ENCODE assay signal across 8 cellular contexts in genomic region chrX:154437971-154438893, GRCh38. TPM values are rescaled to one million over a fixed set of nuclear protein-coding genes. Genes with fewer than 3 reads are reported as not detected.
DNase-seq lines count a peak whose midpoint lies in the region; ATAC-seq and TF ChIP-seq lines count a peak whose summit lies in the region.

No MANE protein-coding gene starts in this region.

- DNase-seq in NB4 (ENCODE audit: low read depth) (no peak), neural crest cell (ENCODE audit: low read depth, low spot score) (no peak), HCEC 1CT (no peak), GM10266 (ENCODE audit: extremely low spot score) (no peak)
- no peak for DNase-seq in stimulated activated CD4-positive, alpha-beta T cell treated with anti-CD3 and anti-CD28 coated beads, Interleukin-2, amount 100 ng/mL, for 24 hours

- H3K4me3 ChIP-seq in BLaER1 treated with 17β-estradiol and CSF1 and Interleukin-3, amounts not matched to agents 10 nM and 100 nM: peak overlapping the region; percentile 66 to 83 (median 77)
- H3K4me3 ChIP-seq in NB4 (ENCODE audit: low read depth, low read length) (peak overlapping the region; percentile 50), ectodermal cell (ENCODE audit: insufficient read depth, low read depth, low read length) (peak overlapping the region; percentile 58)

- peaks cover 22 to 70% (median 48%) of the 10 kb centered on the region in 11 experiments; a peak in 20 of 22 replicates for H3K36me3 ChIP-seq in BLaER1 treated with 17β-estradiol and CSF1 and Interleukin-3, amounts not matched to agents 10 nM and 100 nM
- H3K36me3 ChIP-seq in ectodermal cell (ENCODE audit: control insufficient read depth, insufficient read depth, low read length): no peaks in the 10 kb centered on the region

- H3K27me3 ChIP-seq in BLaER1 treated with 17β-estradiol and CSF1 and Interleukin-3, amounts not matched to agents 10 nM and 100 nM: peaks cover 3 to 51% (median 23%) of the 10 kb centered on the region in 11 experiments; a peak in 16 of 22 replicates
- no peaks in the 10 kb centered on the region for H3K27me3 ChIP-seq in ectodermal cell (ENCODE audit: control insufficient read depth, insufficient read depth, low read length, poor library complexity, severe bottlenecking)

- H3K4me2 ChIP-seq in BLaER1 treated with 17β-estradiol and CSF1 and Interleukin-3, amounts not matched to agents 10 nM and 100 nM: peak overlapping the region; percentile 79 to 90 (median 86)

- H3K4me1 ChIP-seq in BLaER1 treated with 17β-estradiol and CSF1 and Interleukin-3, amounts not matched to agents 10 nM and 100 nM: peaks cover 13 to 29% (median 20%) of the 10 kb centered on the region in 10 experiments; a peak in 18 of 20 replicates
- H3K4me1 ChIP-seq in ectodermal cell (ENCODE audit: control insufficient read depth, insufficient read depth, low read length): peaks cover 4% of the 10 kb centered on the region

- peaks cover 15% of the 10 kb centered on the region for H3K4me1 Mint-ChIP-seq in neural crest cell

- H3K4me3 Mint-ChIP-seq in neural crest cell: peak overlapping the region; percentile 95

- peaks cover 7% of the 10 kb centered on the region for H3K36me3 Mint-ChIP-seq in neural crest cell (ENCODE audit: low read depth)

- WGBS in ectodermal cell, 2 experiments: 64 to 67% methylated on average over 28 of the region's 28 CpGs

- H3K27me3 Mint-ChIP-seq in neural crest cell (ENCODE audit: low read depth): no peaks in the 10 kb centered on the region

- peak overlapping the region; percentile 73 to 89 (median 82) for H3K9ac ChIP-seq in BLaER1 treated with 17β-estradiol and CSF1 and Interleukin-3, amounts not matched to agents 10 nM and 100 nM

- peaks cover 5 to 79% (median 49%) of the 10 kb centered on the region in 11 experiments; a peak in 20 of 22 replicates for H4K20me1 ChIP-seq in BLaER1 treated with 17β-estradiol and CSF1 and Interleukin-3, amounts not matched to agents 10 nM and 100 nM

- ATAC-seq in esophagus mucosa: no peak

- peak overlapping the region in 7 of 11 experiments; percentile 22 to 89 (median 55); a peak in 12 of 22 replicates for H3K27ac ChIP-seq in BLaER1 treated with 17β-estradiol and CSF1 and Interleukin-3, amounts not matched to agents 10 nM and 100 nM
- no peak overlapping the region for H3K27ac ChIP-seq in ectodermal cell (ENCODE audit: insufficient read depth, low read depth, low read length, poor library complexity, severe bottlenecking)

- TF ChIP-seq CTCF in NB4 (IDR thresholded peaks at IDR 0.05; ENCODE audit: low read depth, low read length) (no peak), neural crest cell (conservative IDR thresholded peaks at IDR 0.05) (no peak), GM10266 (IDR thresholded peaks at IDR 0.05; ENCODE audit: control insufficient read depth, insufficient read depth, low read depth, missing control alignments) (no peak)

- H3K9me3 Mint-ChIP-seq in neural crest cell: no peaks in the 10 kb centered on the region

- H3K27ac Mint-ChIP-seq in neural crest cell (ENCODE audit: unreplicated experiment): peak overlapping the region; percentile 92

- TF ChIP-seq POLR2A in NB4 (IDR thresholded peaks at IDR 0.05; ENCODE audit: extremely low read depth, insufficient read length): no peak

- H3K9me3 ChIP-seq in BLaER1 treated with 17β-estradiol and CSF1 and Interleukin-3, amounts not matched to agents 10 nM and 100 nM (replicated peaks in 1 of 11): peaks cover 0 to 30% (median 12%) of the 10 kb centered on the region in 11 experiments; a peak in 12 of 22 replicates
- H3K9me3 ChIP-seq in ectodermal cell (ENCODE audit: control insufficient read depth, low read length): no peaks in the 10 kb centered on the region

RNA-seq across cellular contexts. Expression of gene GDI1, which starts 1.3 kb away (rescaled TPM):
- 201 TPM for polyA plus RNA-seq in ectodermal cell (2013, experiment 1 of 4)
- polyA plus RNA-seq in ectodermal cell (2013, experiment 2 of 4): 188 TPM
- 170 TPM for polyA plus RNA-seq in ectodermal cell (2013, experiment 3 of 4)
- polyA plus RNA-seq in ectodermal cell (2013, experiment 4 of 4): 203 TPM
- total RNA-seq in neural crest cell: 206 and 210 TPM in 2 replicates
- 33.8 TPM for total RNA-seq in esophagus mucosa

RNA-seq across cellular contexts. Expression of gene FAM50A, which starts 5.7 kb away (rescaled TPM):
- 74.1 TPM for polyA plus RNA-seq in ectodermal cell (2013, experiment 1 of 4)
- polyA plus RNA-seq in ectodermal cell (2013, experiment 2 of 4): 76.5 TPM
- 65.1 TPM for polyA plus RNA-seq in ectodermal cell (2013, experiment 3 of 4)
- 71.0 TPM for polyA plus RNA-seq in ectodermal cell (2013, experiment 4 of 4)
- total RNA-seq in neural crest cell (68.8 and 69.0 TPM in 2 replicates), esophagus mucosa (17.9 TPM)

RNA-seq across cellular contexts. Expression of gene ATP6AP1, which starts 9.8 kb away (rescaled TPM):
- 77.6 TPM for polyA plus RNA-seq in ectodermal cell (2013, experiment 1 of 4)
- 77.4 TPM for polyA plus RNA-seq in ectodermal cell (2013, experiment 2 of 4)
- polyA plus RNA-seq in ectodermal cell (2013, experiment 3 of 4): 62.4 TPM
- polyA plus RNA-seq in ectodermal cell (2013, experiment 4 of 4): 74.6 TPM
- total RNA-seq in neural crest cell: 78.2 and 79.8 TPM in 2 replicates
- 63.2 TPM for total RNA-seq in esophagus mucosa

RNA-seq across cellular contexts. Expression of gene PLXNA3, which starts 19.8 kb away (rescaled TPM):
- 40.9 TPM for polyA plus RNA-seq in ectodermal cell (2013, experiment 1 of 4)
- 30.1 TPM for polyA plus RNA-seq in ectodermal cell (2013, experiment 2 of 4)
- 34.6 TPM for polyA plus RNA-seq in ectodermal cell (2013, experiment 3 of 4)
- 41.1 TPM for polyA plus RNA-seq in ectodermal cell (2013, experiment 4 of 4)
- 74.1 and 75.1 TPM in 2 replicates for total RNA-seq in neural crest cell
- 7.1 TPM for total RNA-seq in esophagus mucosa

RNA-seq across cellular contexts. Expression of gene TAFAZZIN, which starts 26.9 kb away (rescaled TPM):
- polyA plus RNA-seq in ectodermal cell (2013, experiment 1 of 4): 42.7 TPM
- 38.3 TPM for polyA plus RNA-seq in ectodermal cell (2013, experiment 2 of 4)
- 40.2 TPM for polyA plus RNA-seq in ectodermal cell (2013, experiment 3 of 4)
- polyA plus RNA-seq in ectodermal cell (2013, experiment 4 of 4): 47.3 TPM
- 45.7 and 47.1 TPM in 2 replicates for total RNA-seq in neural crest cell
- 18.1 TPM for total RNA-seq in esophagus mucosa
